ENCODE assay signal across 10 cellular contexts in the genomic region with DNA sequence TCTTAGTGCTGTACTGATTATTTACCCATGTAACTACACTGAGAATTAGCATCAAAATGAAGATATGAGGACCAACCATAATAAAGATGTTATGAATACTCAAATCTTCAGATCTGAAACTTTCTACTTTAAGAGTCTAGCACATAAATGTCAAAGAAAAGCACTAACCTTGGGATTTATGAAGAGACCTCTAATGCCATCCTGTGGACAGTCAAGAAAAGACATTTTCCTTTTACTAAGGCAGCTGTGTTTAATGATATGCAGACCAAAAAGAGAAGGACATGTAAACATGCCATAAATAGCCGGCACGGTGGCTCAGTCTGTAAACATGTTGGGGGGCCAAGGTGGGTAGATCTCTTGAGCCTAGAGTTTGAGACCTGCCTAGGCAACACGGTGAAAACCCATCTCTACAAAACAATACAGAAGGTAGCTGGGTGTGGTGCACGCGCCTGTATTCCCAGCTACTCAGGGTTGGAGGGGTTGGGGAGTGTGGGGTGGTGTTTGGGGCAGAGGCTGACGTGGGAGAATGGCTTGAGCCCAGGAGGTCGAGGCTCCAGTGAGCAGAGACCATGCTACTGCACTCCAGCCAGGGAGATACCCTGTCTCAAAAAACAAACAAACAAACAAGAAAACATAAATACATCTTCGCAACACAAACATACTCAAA.
DNase-seq lines count a peak whose midpoint lies in the region; ATAC-seq, FAIRE-seq and TF ChIP-seq lines count a peak whose summit lies in the region.
"Had no signal": no experiment of that assay in that cellular context is flagged by ENCODE, and none has a peak within 500 bp of the region (broad histone marks: within the 10 kb centered on the region; RNA-seq: fewer than 3 reads in every experiment).

No MANE protein-coding gene starts in this region.

- peak; percentile 21 for DNase-seq in HPDE6-E6E7 (ENCODE audit: extremely low spot score)
- DNase-seq in NCI-H460 (ENCODE audit: extremely low read depth, low read depth), result peak; percentile 0
- peak in 1 of 2 experiments; percentile 49 for DNase-seq in H1 (ENCODE audit: low read depth in 1 of 2, low spot score in 2 of 2)
- DNase-seq in pons (ENCODE audit: low spot score), result peak; percentile 28
- DNase-seq in omental fat pad (ENCODE audit: low spot score), result no peak
- DNase-seq in NCI-H2227 treated with DMSO at 0.1 percent for 48 hours (lab: John Stamatoyannopoulos, UW), result no peak
- DNase-seq in Ammon's horn (ENCODE audit: low spot score), result no peak
- DNase-seq: T1000 had no signal

- H3K18ac ChIP-seq in H1 (ENCODE audit: extremely low read depth, low read length), result no peak overlapping the region

- H3K27me3 ChIP-seq in H1 (replicated peaks in 1 of 4; ENCODE audit: control insufficient read depth in 3 of 4, extremely low read depth in 1 of 4, insufficient read depth in 3 of 4, low read length in 3 of 4), result no peaks in the 10 kb centered on the region

- no peak overlapping the region for H4K8ac ChIP-seq in H1 (ENCODE audit: extremely low read depth, insufficient read depth, low read length)

- POLR2A ChIA-PET in H1 (lab: Charles Lee; ENCODE audit: partially characterized antibody), result no interaction called here

- H4K5ac ChIP-seq in H1 (ENCODE audit: insufficient read length, low read depth, low read length), result no peak overlapping the region

- H3K14ac ChIP-seq in H1 (ENCODE audit: insufficient read length), result no peak overlapping the region

- H2BK20ac ChIP-seq in H1 (ENCODE audit: low read length), result no peak overlapping the region

- H3K4me2 ChIP-seq in H1 (ENCODE audit: insufficient read depth in 1 of 2, low read depth in 2 of 2, low read length in 2 of 2), result no peak overlapping the region

- no peaks in the 10 kb centered on the region for H3K23me2 ChIP-seq in H1 (ENCODE audit: low read depth, low read length)

- H3K4ac ChIP-seq in H1 (replicated peaks; ENCODE audit: insufficient read length, low read depth, low read length), result no peak overlapping the region

- CTCF ChIA-PET in H1 (lab: Charles Lee; ENCODE audit: partially characterized antibody), result interaction anchor here (0.7 to 3.3 kb wide), 16 partner anchors 10 to 1251 kb away, joined by 3 to 19 read pairs (median 4); no protein-coding TSS in a partner anchor

- no peak overlapping the region for H3K23ac ChIP-seq in H1 (ENCODE audit: insufficient read length)

- peaks cover 0 to 3% (median 0%) of the 10 kb centered on the region in 4 experiments; a peak in 1 of 7 replicates for H3K4me1 ChIP-seq in H1 (replicated peaks in 1 of 4; ENCODE audit: control insufficient read depth in 3 of 4, insufficient read depth in 4 of 4, low read length in 3 of 4)

- TF ChIP-seq POLR2A in H1 (IDR thresholded peaks at IDR 0.05; ENCODE audit: control extremely low read depth in 1 of 2, low read depth in 2 of 2, low read length in 2 of 2), result no peak

- no peak overlapping the region for H2AK5ac ChIP-seq in H1 (ENCODE audit: low read depth, low read length)

- no peaks in the 10 kb centered on the region for H3K79me1 ChIP-seq in H1 (ENCODE audit: low read depth, low read length)

- H4K91ac ChIP-seq in H1 (replicated peaks; ENCODE audit: insufficient read length, low read length), result no peak overlapping the region

- peak; percentile 61 to 67 for TF ChIP-seq RAD21 in H1 (IDR thresholded peaks at IDR 0.05 in 1 of 2, conservative IDR thresholded peaks at IDR 0.05 in 1 of 2; ENCODE audit: low read depth in 2 of 2, low read length in 2 of 2)

- TF ChIP-seq CTCF in H1 (IDR thresholded peaks at IDR 0.05; ENCODE audit: control extremely low read depth in 1 of 3, insufficient read depth in 1 of 3, low read depth in 1 of 3, low read length in 3 of 3) (peak in 1 of 3 experiments; percentile 46; a peak in 2 of 4 replicates), omental fat pad (IDR thresholded peaks at IDR 0.05) (no peak)

- no peak overlapping the region for H3K27ac ChIP-seq in H1 (ENCODE audit: low read depth, low read length)

- H2BK15ac ChIP-seq in H1 (ENCODE audit: low read length), result no peak overlapping the region

- H2BK120ac ChIP-seq in H1 (replicated peaks; ENCODE audit: low read depth, low read length), result no peak overlapping the region

- H3K79me2 ChIP-seq in H1 (ENCODE audit: control insufficient read depth in 1 of 2, insufficient read depth in 2 of 2, low read length in 2 of 2), result no peaks in the 10 kb centered on the region

- no peak overlapping the region for H3K9ac ChIP-seq in H1 (replicated peaks in 1 of 4; ENCODE audit: extremely low read depth in 1 of 4, low read depth in 3 of 4, low read length in 3 of 4)

- no peak overlapping the region for H3K4me3 ChIP-seq in H1 (ENCODE audit: extremely low read depth in 1 of 4, insufficient read depth in 2 of 4, low read depth in 3 of 4, low read length in 4 of 4)
- H3K4me3 ChIP-seq: GM12878 had no signal

- peak; percentile 19 for FAIRE-seq in H1 (lab: Jason Lieb, UNC)
- FAIRE-seq: GM12878 had no signal

- H2AFZ ChIP-seq in H1 (ENCODE audit: low read length), result no peak overlapping the region

- no peaks in the 10 kb centered on the region for H4K20me1 ChIP-seq in H1 (replicated peaks in 1 of 2; ENCODE audit: control insufficient read depth in 1 of 2, insufficient read depth in 2 of 2, low read length in 2 of 2)

- H2BK12ac ChIP-seq in H1 (ENCODE audit: low read depth, low read length), result no peak overlapping the region

- 77% methylated on average over 8 of the region's 8 CpGs; no CpG with 5 or more reads in 1 of the 2 experiments for WGBS in H1 (ENCODE audit: extremely low coverage in 1 of 2, insufficient coverage in 1 of 2, insufficient read length in 1 of 2, insufficient replicate concordance in 2 of 2, low coverage in 1 of 2, low lambda C conversion rate in 2 of 2, missing lambda C conversion rate in 1 of 2), 2 experiments

- H3K9me3 ChIP-seq in H1 (ENCODE audit: insufficient read depth in 2 of 2, low read depth in 1 of 2, low read length in 1 of 2), result no peaks in the 10 kb centered on the region

- no peak overlapping the region for H3K56ac ChIP-seq in H1 (replicated peaks; ENCODE audit: insufficient read length, low read depth, low read length)

- no peaks in the 10 kb centered on the region for H3K36me3 ChIP-seq in H1 (ENCODE audit: control insufficient read depth in 2 of 4, insufficient read depth in 4 of 4, low read length in 3 of 4)

- TF ChIP-seq EP300 in H1 (IDR thresholded peaks at IDR 0.05; ENCODE audit: borderline replicate concordance in 1 of 2, low read depth in 2 of 2, low read length in 2 of 2), result no peak

- no peak for ATAC-seq in omental fat pad (ENCODE audit: low FRiP score)
- ATAC-seq: activated naive CD4-positive, alpha-beta T cell treated with anti-CD3 and anti-CD28 coated beads, Interleukin-2, amount 50 U/mL, for 72 hours; GM12878 had no signal

- no peak overlapping the region for H2BK5ac ChIP-seq in H1 (ENCODE audit: low read depth, low read length)

TF ChIP-seq in H1, 55 proteins besides CTCF, POLR2A, EP300 and RAD21 (continues in another document):
- TF ChIP-seq SIN3A (conservative IDR thresholded peaks at IDR 0.05 in 1 of 2, IDR thresholded peaks at IDR 0.05 in 1 of 2; ENCODE audit: low read depth in 1 of 2, low read length in 2 of 2) (no peak), SRF (IDR thresholded peaks at IDR 0.05; ENCODE audit: low read depth, low read length) (no peak)

Comparison
In these comparisons a context has a peak if more than half of its experiments do, and no peak if none do; other contexts are left out.
1. DNase-seq: peak in HPDE6-E6E7 (single experiment), NCI-H460 (single experiment) and pons (single experiment); none in omental fat pad (single experiment), NCI-H2227 treated with DMSO at 0.1 percent for 48 hours (single experiment) and Ammon's horn (single experiment).